ENCODE assay signal across 11 cellular contexts in the genomic region with DNA sequence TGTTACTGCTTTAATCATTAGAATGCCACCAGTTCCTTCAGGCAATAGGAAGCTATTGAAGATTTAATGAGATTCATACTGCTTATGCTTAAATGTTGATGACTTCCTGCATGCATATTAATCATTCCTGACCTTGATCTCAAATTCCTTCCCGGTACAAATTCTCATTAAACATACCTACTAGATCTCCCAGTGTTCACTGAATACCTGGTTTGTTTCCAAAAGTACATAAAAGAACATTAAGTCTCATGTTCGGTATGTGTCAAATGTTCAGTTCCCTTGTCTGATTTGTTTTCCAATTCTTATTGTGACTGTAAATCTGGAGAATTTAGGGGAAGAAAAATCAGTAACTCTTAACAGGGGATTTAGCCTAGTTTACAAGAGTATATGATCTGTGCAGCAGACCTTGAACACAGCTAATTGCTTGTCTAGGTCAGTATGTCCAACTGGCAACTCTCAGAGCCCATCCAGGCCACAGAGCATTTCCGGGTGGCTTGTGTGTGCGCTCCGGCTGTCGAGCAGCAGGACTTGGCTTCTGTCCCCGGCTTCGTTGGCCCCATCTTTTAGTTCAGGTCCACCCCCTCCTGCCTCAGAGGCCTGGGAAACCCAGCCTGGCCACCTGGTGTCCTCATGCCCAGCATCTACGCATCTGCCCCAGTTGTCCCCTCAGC. TPM values are rescaled to one million over a fixed set of nuclear protein-coding genes. Genes with fewer than 3 reads are reported as not detected.
A peak's percentile ranks its signal among the peaks of the same experiment; 100 is the strongest.
DNase-seq lines count a peak whose midpoint lies in the region; ATAC-seq, FAIRE-seq and TF ChIP-seq lines count a peak whose summit lies in the region.
"Had no signal": no experiment of that assay in that cellular context is flagged by ENCODE, and none has a peak within 500 bp of the region (broad histone marks: within the 10 kb centered on the region; RNA-seq: fewer than 3 reads in every experiment).

No MANE protein-coding gene starts in this region.

- H3K79me2 ChIP-seq in H1 (ENCODE audit: control insufficient read depth in 1 of 2, insufficient read depth in 2 of 2, low read length in 2 of 2): no peaks in the 10 kb centered on the region

- 79% methylated on average over 9 of the region's 9 CpGs; no CpG with 5 or more reads in 1 of the 2 experiments for WGBS in H1 (ENCODE audit: extremely low coverage in 1 of 2, insufficient coverage in 1 of 2, insufficient read length in 1 of 2, insufficient replicate concordance in 2 of 2, low coverage in 1 of 2, low lambda C conversion rate in 2 of 2, missing lambda C conversion rate in 1 of 2), 2 experiments

- peak overlapping the region; percentile 15 to 50; a peak in 1 of 4 replicates for H3K4me2 ChIP-seq in H1 (ENCODE audit: insufficient read depth in 1 of 2, low read depth in 2 of 2, low read length in 2 of 2)

- 0 out of 2 replicates have a peak overlapping the region, but pooled peaks have one; percentile 28 for H2AK5ac ChIP-seq in H1 (ENCODE audit: low read depth, low read length)

- no peak for TF ChIP-seq POLR2A in H1 (IDR thresholded peaks at IDR 0.05; ENCODE audit: control extremely low read depth in 1 of 2, low read depth in 2 of 2, low read length in 2 of 2)

- POLR2A ChIA-PET in H1 (lab: Charles Lee; ENCODE audit: partially characterized antibody): interaction anchor here (0.9 to 1.2 kb wide), 4 partner anchors 9 to 224 kb away, joined by 3 read pairs; no protein-coding TSS in a partner anchor

- no peaks in the 10 kb centered on the region for H3K23me2 ChIP-seq in H1 (ENCODE audit: low read depth, low read length)

- DNase-seq in NCI-H446 treated with DMSO at 0.1 percent for 48 hours (lab: John Stamatoyannopoulos, UW): peak; percentile 10
- DNase-seq in H1 (ENCODE audit: low read depth in 1 of 2, low spot score in 2 of 2): no peak
- peak; percentile 72 for DNase-seq in retina
- DNase-seq in pons (ENCODE audit: low spot score): no peak
- DNase-seq: activated CD8-positive, alpha-beta T cell treated with anti-CD3 and anti-CD28 coated beads, Interleukin-2, amount 10 ng/mL, durations not matched to agents 7 days and 5 days; activated naive CD4-positive, alpha-beta T cell treated with anti-CD3 and anti-CD28 coated beads, Interleukin-2, amount 10 ng/mL, durations not matched to agents 7 days and 5 days; NCI-H2107 had no signal

- H3K56ac ChIP-seq in H1 (replicated peaks; ENCODE audit: insufficient read length, low read depth, low read length): no peak overlapping the region

- peak; percentile 12 for ATAC-seq in GM21360 (IDR thresholded peaks at IDR 0.05; ENCODE audit: unreplicated experiment)
- no peak for ATAC-seq in GM19035 (IDR thresholded peaks at IDR 0.05; ENCODE audit: unreplicated experiment)
- ATAC-seq in HG02884 (IDR thresholded peaks at IDR 0.05; ENCODE audit: unreplicated experiment): no peak

- no peak for TF ChIP-seq RAD21 in H1 (IDR thresholded peaks at IDR 0.05 in 1 of 2, conservative IDR thresholded peaks at IDR 0.05 in 1 of 2; ENCODE audit: low read depth in 2 of 2, low read length in 2 of 2)

- no peak overlapping the region for H3K23ac ChIP-seq in H1 (ENCODE audit: insufficient read length)

- no peak overlapping the region for H2BK120ac ChIP-seq in H1 (replicated peaks; ENCODE audit: low read depth, low read length)

- no peaks in the 10 kb centered on the region for H4K20me1 ChIP-seq in H1 (replicated peaks in 1 of 2; ENCODE audit: control insufficient read depth in 1 of 2, insufficient read depth in 2 of 2, low read length in 2 of 2)

- no peak overlapping the region for H4K5ac ChIP-seq in H1 (ENCODE audit: insufficient read length, low read depth, low read length)

- no peak overlapping the region for H4K91ac ChIP-seq in H1 (replicated peaks; ENCODE audit: insufficient read length, low read length)

- H3K14ac ChIP-seq in H1 (ENCODE audit: insufficient read length): no peak overlapping the region

- no peak overlapping the region for H3K9ac ChIP-seq in H1 (replicated peaks in 1 of 4; ENCODE audit: extremely low read depth in 1 of 4, low read depth in 3 of 4, low read length in 3 of 4)

- no peaks in the 10 kb centered on the region for H3K27me3 ChIP-seq in H1 (replicated peaks in 1 of 4; ENCODE audit: control insufficient read depth in 3 of 4, extremely low read depth in 1 of 4, insufficient read depth in 3 of 4, low read length in 3 of 4)

- no peaks in the 10 kb centered on the region for H3K9me3 ChIP-seq in H1 (ENCODE audit: insufficient read depth in 2 of 2, low read depth in 1 of 2, low read length in 1 of 2)

- H3K79me1 ChIP-seq in H1 (ENCODE audit: low read depth, low read length): no peaks in the 10 kb centered on the region

- no peak overlapping the region; the same call in 1 of the 2 replicates for H4K8ac ChIP-seq in H1 (ENCODE audit: extremely low read depth, insufficient read depth, low read length)

- peak overlapping the region; percentile 29; the same call in 1 of the 2 replicates for H2BK12ac ChIP-seq in H1 (ENCODE audit: low read depth, low read length)

- H3K18ac ChIP-seq in H1 (ENCODE audit: extremely low read depth, low read length): no peak overlapping the region

- H3K27ac ChIP-seq in H1 (ENCODE audit: low read depth, low read length): no peak overlapping the region
- H3K27ac ChIP-seq: skin epidermis had no signal

- H2BK5ac ChIP-seq in H1 (ENCODE audit: low read depth, low read length): peak overlapping the region; percentile 60; the same call in 1 of the 2 replicates

- TF ChIP-seq CTCF in H1 (IDR thresholded peaks at IDR 0.05; ENCODE audit: control extremely low read depth in 1 of 3, insufficient read depth in 1 of 3, low read depth in 1 of 3, low read length in 3 of 3): no peak

- H2AFZ ChIP-seq in H1 (ENCODE audit: low read length): no peak overlapping the region

- no peak for FAIRE-seq in H1 (lab: Jason Lieb, UNC)

- no peak for TF ChIP-seq EP300 in H1 (IDR thresholded peaks at IDR 0.05; ENCODE audit: borderline replicate concordance in 1 of 2, low read depth in 2 of 2, low read length in 2 of 2)

- H2BK15ac ChIP-seq in H1 (ENCODE audit: low read length): no peak overlapping the region

- H3K36me3 ChIP-seq in H1 (ENCODE audit: control insufficient read depth in 2 of 4, insufficient read depth in 4 of 4, low read length in 3 of 4): no peaks in the 10 kb centered on the region

- H2BK20ac ChIP-seq in H1 (ENCODE audit: low read length): peak overlapping the region; percentile 23; the same call in 1 of the 2 replicates

- no peak overlapping the region for H3K4me3 ChIP-seq in H1 (ENCODE audit: extremely low read depth in 1 of 4, insufficient read depth in 2 of 4, low read depth in 3 of 4, low read length in 4 of 4)
- H3K4me3 ChIP-seq: skin epidermis had no signal

- H3K4ac ChIP-seq in H1 (replicated peaks; ENCODE audit: insufficient read length, low read depth, low read length): no peak overlapping the region

- CTCF ChIA-PET in H1 (lab: Charles Lee; ENCODE audit: partially characterized antibody): interaction anchor here (1.0 to 1.1 kb wide), 3 partner anchors 8 to 114 kb away, joined by 3 to 5 read pairs (median 3); no protein-coding TSS in a partner anchor

- H3K4me1 ChIP-seq in H1 (replicated peaks in 1 of 4; ENCODE audit: control insufficient read depth in 3 of 4, insufficient read depth in 4 of 4, low read length in 3 of 4): peaks cover 0 to 14% (median 5%) of the 10 kb centered on the region in 4 experiments; a peak in 4 of 7 replicates

TF ChIP-seq in H1, 55 proteins besides CTCF, POLR2A, EP300 and RAD21:
- TF ChIP-seq SP1 (IDR thresholded peaks at IDR 0.05; ENCODE audit: low read depth, low read length) (no peak), ASH2L (IDR thresholded peaks at IDR 0.05; ENCODE audit: low read length) (no peak), CTBP2 (IDR thresholded peaks at IDR 0.05; ENCODE audit: borderline replicate concordance, insufficient read depth, insufficient read length, low read length) (no peak), NRF1 (IDR thresholded peaks at IDR 0.05; ENCODE audit: low read depth, low read length) (no peak), CHD2 (IDR thresholded peaks at IDR 0.05; ENCODE audit: low read length) (no peak), RNF2 (IDR thresholded peaks at IDR 0.05; ENCODE audit: borderline replicate concordance, low read depth, low read length, missing control alignments, poor library complexity, severe bottlenecking) (no peak), PHF8 (conservative IDR thresholded peaks at IDR 0.05; ENCODE audit: low read depth, low read length) (no peak), TBP (IDR thresholded peaks at IDR 0.05; ENCODE audit: low read depth, low read length) (no peak), SRF (IDR thresholded peaks at IDR 0.05; ENCODE audit: low read depth, low read length) (no peak), POU5F1 (IDR thresholded peaks at IDR 0.05; ENCODE audit: low read depth, low read length) (no peak), SUZ12 (IDR thresholded peaks at IDR 0.05; ENCODE audit: low read length) (no peak), SIX5 (IDR thresholded peaks at IDR 0.05; ENCODE audit: low read depth, low read length) (no peak), SIRT6 (IDR thresholded peaks at IDR 0.05; ENCODE audit: low read length) (no peak), KDM1A (IDR thresholded peaks at IDR 0.05; ENCODE audit: borderline replicate concordance, low read length) (no peak), POLR2AphosphoS5 (IDR thresholded peaks at IDR 0.05; ENCODE audit: low read depth, low read length) (no peak), SAP30 (IDR thresholded peaks at IDR 0.05; ENCODE audit: insufficient read depth, insufficient replicate concordance, low read length) (no peak), SIN3A (conservative IDR thresholded peaks at IDR 0.05 in 1 of 2, IDR thresholded peaks at IDR 0.05 in 1 of 2; ENCODE audit: low read depth in 1 of 2, low read length in 2 of 2) (no peak)

RNA-seq across cellular contexts. Expression of gene METAP1D, which starts 13.1 kb away (rescaled TPM):
- total RNA-seq in H1 (2021; fragmentation: NEBNext Ultra II Directional; extraction: Animal tissue kit (Norgen Biotek cat#: 25700)): 6.2 and 6.4 TPM in 2 replicates
- polyA plus RNA-seq in H1 (2011; rRNA removed): 3.9 and 4.7 TPM in 2 replicates
- 5.5 TPM for polyA plus RNA-seq in H1 (2011; cell fraction: cytosol; rRNA removed)
- polyA plus RNA-seq in H1 (2011; cell fraction: nucleus; rRNA removed): 6.9 TPM
- 4.1 to 8.5 TPM (median 5.8 TPM) in 4 replicates for polyA plus RNA-seq in H1 (2012, experiment 1 of 2)
- 1.4 TPM for polyA plus RNA-seq in H1 (2012, experiment 2 of 2)
- polyA plus RNA-seq in H1 (2013, experiment 1 of 2): 5.4 TPM
- 5.5 TPM for polyA plus RNA-seq in H1 (2013, experiment 2 of 2)
- 8.5 and 10.3 TPM in 2 replicates for polyA minus RNA-seq in H1 (2011; rRNA and poly(A)+ RNA removed)
- polyA minus RNA-seq in H1 (2011; cell fraction: cytosol; rRNA and poly(A)+ RNA removed): 6.1 TPM
- 13.0 TPM for polyA minus RNA-seq in H1 (2011; cell fraction: nucleus; rRNA and poly(A)+ RNA removed)

Comparison
In these comparisons a context has a peak if more than half of its experiments do, and no peak if none do; other contexts are left out.
1. DNase-seq: peak in NCI-H446 treated with DMSO at 0.1 percent for 48 hours (single experiment) and retina (single experiment); none in H1 (0 of 2) and pons (single experiment).